11 cellular contexts compared by ENCODE assay signal in the genomic region with DNA sequence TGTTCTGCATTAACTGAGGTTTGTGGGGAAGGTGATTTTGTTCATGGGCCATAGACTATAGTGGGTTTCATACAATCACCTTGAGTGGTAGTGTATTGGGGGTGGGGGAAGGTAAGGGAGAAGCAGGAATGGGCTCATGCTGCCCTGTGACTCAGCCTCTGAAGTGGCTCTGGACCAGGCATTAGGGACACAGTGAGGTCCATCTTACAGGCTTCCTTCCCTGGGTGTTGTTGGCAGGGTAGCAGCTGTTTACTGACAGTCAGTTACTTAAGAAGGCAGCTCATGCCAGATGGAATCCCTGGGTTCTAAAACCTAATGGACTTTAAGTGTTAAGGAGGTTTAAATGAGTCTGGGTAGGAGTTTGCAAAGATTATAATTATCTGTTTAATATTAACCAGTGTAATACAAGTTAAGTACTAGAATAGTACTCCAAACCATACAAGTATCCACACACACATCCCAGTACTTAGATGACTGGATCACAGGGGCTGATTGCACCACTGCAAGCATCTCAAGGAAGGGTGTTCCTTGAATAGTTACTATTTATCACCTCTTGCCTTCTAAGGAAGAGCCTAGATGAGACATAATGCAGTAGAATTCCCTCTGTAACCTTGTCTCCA. TPM values are rescaled to one million over a fixed set of nuclear protein-coding genes. Genes with fewer than 3 reads are reported as not detected.
DNase-seq lines count a peak whose midpoint lies in the region; ATAC-seq and TF ChIP-seq lines count a peak whose summit lies in the region.
"Had no signal": no experiment of that assay in that cellular context is flagged by ENCODE, and none has a peak within 500 bp of the region (broad histone marks: within the 10 kb centered on the region; RNA-seq: fewer than 3 reads in every experiment).

No MANE protein-coding gene starts in this region.

- peaks cover 31% of the 10 kb centered on the region for H3K36me3 Mint-ChIP-seq in activated T-helper 17 cell treated with anti-CD3 and anti-CD28 coated beads, Interleukin-2, amount 50 U/mL, for 72 hours (ENCODE audit: low read depth)
- peaks cover 2% of the 10 kb centered on the region for H3K36me3 Mint-ChIP-seq in neural progenitor cell

- H3K9me3 ChIP-seq in skeletal muscle tissue (ENCODE audit: control insufficient read depth in 3 of 3, low read length in 3 of 3) (no peaks in the 10 kb centered on the region), neural progenitor cell (ENCODE audit: low read depth) (no peaks in the 10 kb centered on the region)

- H3K36me3 ChIP-seq in skeletal muscle tissue (ENCODE audit: control insufficient read depth in 3 of 3, insufficient read depth in 3 of 3, low read length in 3 of 3): peaks cover 0 to 7% (median under 1%) of the 10 kb centered on the region in 3 donors
- H3K36me3 ChIP-seq in neural progenitor cell: no peaks in the 10 kb centered on the region

- no peaks in the 10 kb centered on the region for H3K9me3 Mint-ChIP-seq in activated T-helper 17 cell treated with anti-CD3 and anti-CD28 coated beads, Interleukin-2, amount 50 U/mL, for 72 hours
- no peaks in the 10 kb centered on the region for H3K9me3 Mint-ChIP-seq in neural progenitor cell
- H3K9me3 Mint-ChIP-seq: neural crest cell had no signal

- peak; percentile 23 for DNase-seq in GM03348 (ENCODE audit: low spot score)
- DNase-seq in Right ventricle myocardium superior: peak; percentile 48
- no peak for DNase-seq in NCI-H1930 (lab: John Stamatoyannopoulos, UW)
- no peak for DNase-seq in stimulated activated CD8-positive, alpha-beta memory T cell treated with anti-CD3 and anti-CD28 coated beads, Interleukin-4, amount 100 ng/mL, for 48 hours
- DNase-seq in neural progenitor cell (ENCODE audit: low spot score): no peak
- DNase-seq: activated CD4-positive, alpha-beta T cell treated with anti-CD3 and anti-CD28 coated beads, Interleukin-2, amount 50 U/mL, for 4 hours; NCI-H146; SHP77 had no signal

- peak overlapping the region; percentile 39 for H3K27ac Mint-ChIP-seq in activated T-helper 17 cell treated with anti-CD3 and anti-CD28 coated beads, Interleukin-2, amount 50 U/mL, for 72 hours
- H3K27ac Mint-ChIP-seq in neural progenitor cell: no peak overlapping the region

- no peaks in the 10 kb centered on the region for H3F3A ChIP-seq in neural progenitor cell (ENCODE audit: low read depth)

- H3K27ac ChIP-seq in skeletal muscle tissue (ENCODE audit: low read depth, low read length): peak overlapping the region; percentile 48
- H3K27ac ChIP-seq in neural progenitor cell: no peak overlapping the region

- no peaks in the 10 kb centered on the region for H3K27me3 Mint-ChIP-seq in activated T-helper 17 cell treated with anti-CD3 and anti-CD28 coated beads, Interleukin-2, amount 50 U/mL, for 72 hours
- H3K27me3 Mint-ChIP-seq in neural progenitor cell (ENCODE audit: insufficient read depth, low read depth): no peaks in the 10 kb centered on the region

- TF ChIP-seq CTCF in neural progenitor cell (IDR thresholded peaks at IDR 0.05): no peak

- no peaks in the 10 kb centered on the region for H3K79me2 ChIP-seq in neural progenitor cell (ENCODE audit: low read depth)

- H3K4me3 ChIP-seq in skeletal muscle tissue (ENCODE audit: low read length in 3 of 3) (no peak overlapping the region), neural progenitor cell (no peak overlapping the region)

- no peak overlapping the region for H3K9ac ChIP-seq in skeletal muscle tissue (ENCODE audit: low read depth in 1 of 3, low read length in 3 of 3)
- H3K9ac ChIP-seq in neural progenitor cell: no peak overlapping the region

- H3K4me3 Mint-ChIP-seq in activated T-helper 17 cell treated with anti-CD3 and anti-CD28 coated beads, Interleukin-2, amount 50 U/mL, for 72 hours: no peak overlapping the region
- no peak overlapping the region for H3K4me3 Mint-ChIP-seq in neural progenitor cell
- H3K4me3 Mint-ChIP-seq: neural crest cell had no signal

- H3K27me3 ChIP-seq in skeletal muscle tissue (ENCODE audit: control insufficient read depth in 3 of 3, insufficient read depth in 3 of 3, low read length in 3 of 3) (no peaks in the 10 kb centered on the region), neural progenitor cell (no peaks in the 10 kb centered on the region)

- ATAC-seq in activated T-helper 17 cell treated with anti-CD3 and anti-CD28 coated beads, Interleukin-2, amount 50 U/mL, for 72 hours (replicated peaks): no peak
- ATAC-seq in Right ventricle myocardium superior (ENCODE audit: poor library complexity): peak; percentile 37

- H2AFZ ChIP-seq in neural progenitor cell (replicated peaks): no peak overlapping the region

- H3K4me1 Mint-ChIP-seq in activated T-helper 17 cell treated with anti-CD3 and anti-CD28 coated beads, Interleukin-2, amount 50 U/mL, for 72 hours: peaks cover 27% of the 10 kb centered on the region
- peaks cover 7% of the 10 kb centered on the region for H3K4me1 Mint-ChIP-seq in neural progenitor cell
- H3K4me1 Mint-ChIP-seq: neural crest cell had no signal

- H4K20me1 ChIP-seq in neural progenitor cell (ENCODE audit: low read depth): no peaks in the 10 kb centered on the region

- peaks cover 19 to 48% (median 27%) of the 10 kb centered on the region in 3 donors for H3K4me1 ChIP-seq in skeletal muscle tissue (ENCODE audit: control insufficient read depth in 3 of 3, insufficient read depth in 3 of 3, low read length in 3 of 3)
- H3K4me1 ChIP-seq in neural progenitor cell: no peaks in the 10 kb centered on the region

- intact Hi-C loops in Right ventricle myocardium superior (cut with DNase I): no loop called here

- no peak overlapping the region for H3K4me2 ChIP-seq in neural progenitor cell

RNA-seq across cellular contexts. Expression of gene CAST, which starts 59.3 kb away (rescaled TPM):
- 100 to 1,000 TPM; 165 to 229 TPM for total RNA-seq in activated T-helper 17 cell treated with anti-CD3 and anti-CD28 coated beads, Interleukin-2, amount 50 U/mL, for 72 hours
- total RNA-seq in Right ventricle myocardium superior (501 TPM), skeletal muscle tissue (87.2 TPM), neural progenitor cell (ENCODE audit: low replicate concordance) (49.8 and 64.6 TPM in 2 replicates)

Comparison
In these comparisons a context has a peak if more than half of its experiments do, and no peak if none do; other contexts are left out.
1. DNase-seq: peak in GM03348 (single experiment) and Right ventricle myocardium superior (single experiment); none in NCI-H1930 (0 of 2), stimulated activated CD8-positive, alpha-beta memory T cell treated with anti-CD3 and anti-CD28 coated beads, Interleukin-4, amount 100 ng/mL, for 48 hours (single experiment) and neural progenitor cell (single experiment).